ENCODE assay signal across 11 cellular contexts in the genomic region with DNA sequence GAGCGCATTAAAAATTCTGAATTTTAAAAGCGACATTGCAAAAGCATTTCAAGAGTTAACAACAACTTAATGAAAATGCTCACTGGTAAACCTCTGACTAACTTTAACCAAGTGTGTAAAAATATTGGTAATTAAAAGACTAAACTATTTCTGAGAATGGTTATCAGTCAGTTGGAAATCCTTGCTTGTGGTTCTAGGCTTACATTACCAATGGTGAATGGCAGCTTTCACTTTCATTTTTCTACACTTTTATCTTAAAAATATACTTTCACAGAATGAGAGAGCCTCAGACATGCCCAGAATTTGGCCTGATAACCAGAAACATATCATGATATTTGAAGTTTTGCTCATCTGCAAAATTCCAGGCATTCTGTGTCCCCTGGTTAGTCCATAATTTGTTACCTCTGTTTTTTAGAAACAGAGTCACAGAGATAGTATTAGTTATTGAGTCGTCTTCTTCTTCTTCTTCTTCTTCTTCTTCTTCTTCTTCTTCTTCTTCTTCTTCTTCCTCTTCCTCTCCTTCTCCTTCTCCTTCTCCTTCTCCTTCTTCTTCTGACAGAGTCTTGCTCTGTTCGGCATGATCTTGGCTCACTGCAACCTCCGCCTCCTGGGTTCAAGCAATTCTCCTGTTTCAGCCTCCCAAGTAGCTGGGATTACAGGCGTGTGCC. TPM values are rescaled to one million over a fixed set of nuclear protein-coding genes. Genes with fewer than 3 reads are reported as not detected.
DNase-seq lines count a peak whose midpoint lies in the region; ATAC-seq, FAIRE-seq and TF ChIP-seq lines count a peak whose summit lies in the region.
"Had no signal": no experiment of that assay in that cellular context is flagged by ENCODE, and none has a peak within 500 bp of the region (broad histone marks: within the 10 kb centered on the region; RNA-seq: fewer than 3 reads in every experiment).

No MANE protein-coding gene starts in this region.

- H4K20me1 ChIP-seq in BLaER1 treated with 17β-estradiol and CSF1 and Interleukin-3, amounts not matched to agents 10 nM and 100 nM: no peaks in the 10 kb centered on the region

- H3K4me1 ChIP-seq in BLaER1 treated with 17β-estradiol and CSF1 and Interleukin-3, amounts not matched to agents 10 nM and 100 nM: peaks cover 33 to 81% (median 58%) of the 10 kb centered on the region in 10 experiments
- H3K4me1 ChIP-seq: parathyroid adenoma had no signal

- H3K27me3 Mint-ChIP-seq in T-helper 1 cell treated with Interleukin-12 subunit alpha and Interleukin-12 subunit beta and Interleukin-4 antibody, amounts not matched to agents 30 μg/mL and 1 μg/mL, for 36 hours (ENCODE audit: low read depth): peaks cover 11% of the 10 kb centered on the region
- peaks cover 0 to 5% (median 3%) of the 10 kb centered on the region in 3 donors for H3K27me3 Mint-ChIP-seq in immature natural killer cell (ENCODE audit: low read depth in 3 of 3)

- peak overlapping the region; percentile 45 to 75 (median 68) for H3K4me2 ChIP-seq in BLaER1 treated with 17β-estradiol and CSF1 and Interleukin-3, amounts not matched to agents 10 nM and 100 nM

- peak overlapping the region in 6 of 11 experiments; percentile 17 to 59 (median 45); a peak in 11 of 22 replicates for H3K9ac ChIP-seq in BLaER1 treated with 17β-estradiol and CSF1 and Interleukin-3, amounts not matched to agents 10 nM and 100 nM
- H3K9ac ChIP-seq: parathyroid adenoma had no signal

- peak overlapping the region; percentile 10 to 69 (median 44); a peak in 17 of 22 replicates for H3K27ac ChIP-seq in BLaER1 treated with 17β-estradiol and CSF1 and Interleukin-3, amounts not matched to agents 10 nM and 100 nM
- H3K27ac ChIP-seq: parathyroid adenoma had no signal

- DNase-seq in GM12892 (ENCODE audit: insufficient read length): no peak
- peak; percentile 12 to 23 (median 14) for DNase-seq in immature natural killer cell
- DNase-seq in effector CD4-positive, alpha-beta T cell: no peak
- no peak for DNase-seq in NCI-H128 (lab: John Stamatoyannopoulos, UW; ENCODE audit: unreplicated experiment)
- DNase-seq: COR-L47, hippocampal formation had no signal

- ATAC-seq in GM21737 (IDR thresholded peaks at IDR 0.05; ENCODE audit: unreplicated experiment) (no peak), GM18498 (IDR thresholded peaks at IDR 0.05; ENCODE audit: unreplicated experiment) (no peak)

- peaks cover 27% of the 10 kb centered on the region for H3K4me1 Mint-ChIP-seq in T-helper 1 cell treated with Interleukin-12 subunit alpha and Interleukin-12 subunit beta and Interleukin-4 antibody, amounts not matched to agents 30 μg/mL and 1 μg/mL, for 36 hours (ENCODE audit: low read depth)
- peaks cover 28 to 33% of the 10 kb centered on the region in 2 donors for H3K4me1 Mint-ChIP-seq in immature natural killer cell

- no peaks in the 10 kb centered on the region for H3K9me3 ChIP-seq in BLaER1 treated with 17β-estradiol and CSF1 and Interleukin-3, amounts not matched to agents 10 nM and 100 nM (replicated peaks in 1 of 11)

- H3K4me3 Mint-ChIP-seq in T-helper 1 cell treated with Interleukin-12 subunit alpha and Interleukin-12 subunit beta and Interleukin-4 antibody, amounts not matched to agents 30 μg/mL and 1 μg/mL, for 36 hours: peak overlapping the region; percentile 71
- H3K4me3 Mint-ChIP-seq in immature natural killer cell: peak overlapping the region in 4 of 5 donors; percentile 41 to 56 (median 50)

- TF ChIP-seq POLR2A in GM12892 (IDR thresholded peaks at IDR 0.05; ENCODE audit: low read depth, low read length): no peak

- peak; percentile 79 for FAIRE-seq in GM12892 (lab: Jason Lieb, UNC)

- H3K27ac Mint-ChIP-seq in T-helper 1 cell treated with Interleukin-12 subunit alpha and Interleukin-12 subunit beta and Interleukin-4 antibody, amounts not matched to agents 30 μg/mL and 1 μg/mL, for 36 hours: peak overlapping the region; percentile 75
- H3K27ac Mint-ChIP-seq in immature natural killer cell: peak overlapping the region in 5 of 6 donors; percentile 44 to 73 (median 53)

- no peaks in the 10 kb centered on the region for H3K36me3 Mint-ChIP-seq in T-helper 1 cell treated with Interleukin-12 subunit alpha and Interleukin-12 subunit beta and Interleukin-4 antibody, amounts not matched to agents 30 μg/mL and 1 μg/mL, for 36 hours (ENCODE audit: low read depth)
- no peaks in the 10 kb centered on the region for H3K36me3 Mint-ChIP-seq in immature natural killer cell

- H3K4me3 ChIP-seq in BLaER1 treated with 17β-estradiol and CSF1 and Interleukin-3, amounts not matched to agents 10 nM and 100 nM: no peak overlapping the region

- no peaks in the 10 kb centered on the region for H3K27me3 ChIP-seq in BLaER1 treated with 17β-estradiol and CSF1 and Interleukin-3, amounts not matched to agents 10 nM and 100 nM

- no peaks in the 10 kb centered on the region for H3K9me3 Mint-ChIP-seq in T-helper 1 cell treated with Interleukin-12 subunit alpha and Interleukin-12 subunit beta and Interleukin-4 antibody, amounts not matched to agents 30 μg/mL and 1 μg/mL, for 36 hours
- H3K9me3 Mint-ChIP-seq in immature natural killer cell: no peaks in the 10 kb centered on the region

- no peaks in the 10 kb centered on the region for H3K36me3 ChIP-seq in BLaER1 treated with 17β-estradiol and CSF1 and Interleukin-3, amounts not matched to agents 10 nM and 100 nM

RNA-seq across cellular contexts. Expression of a gene that starts 5.5 kb away (rescaled TPM):
- 13.4 TPM for polyA plus RNA-seq in GM12892 (2012; ENCODE audit: missing spikeins)
- polyA plus RNA-seq in immature natural killer cell: 10 to 100 TPM in 2 of 3 donors, 1 to 10 TPM in 1; 8.1 to 19.1 (median 10.8) TPM

RNA-seq across cellular contexts. Expression of a gene that starts 48.5 kb away (rescaled TPM):
- polyA plus RNA-seq in GM12892 (2012; ENCODE audit: missing spikeins): 63.7 TPM
- polyA plus RNA-seq in immature natural killer cell: 100 to 1,000 TPM in 1 of 3 donors, 10 to 100 TPM in 2; 17.3 to 100 (median 66.7) TPM

Comparison
In these comparisons a context has a peak if more than half of its experiments do, and no peak if none do; other contexts are left out.
1. DNase-seq: peak in immature natural killer cell (3 of 3); none in GM12892 (single experiment), effector CD4-positive, alpha-beta T cell (single experiment) and NCI-H128 (single experiment).